ENCODE assay signal across 31 cellular contexts in genomic region chr11:8613036-8613435, GRCh38. TPM values are rescaled to one million over a fixed set of nuclear protein-coding genes. Genes with fewer than 3 reads are reported as not detected.
A peak's percentile ranks its signal among the peaks of the same experiment; 100 is the strongest.
DNase-seq lines count a peak whose midpoint lies in the region; ATAC-seq and TF ChIP-seq lines count a peak whose summit lies in the region.
"Had no signal": no experiment of that assay in that cellular context is flagged by ENCODE, and none has a peak within 500 bp of the region (broad histone marks: within the 10 kb centered on the region; RNA-seq: fewer than 3 reads in every experiment).

No MANE protein-coding gene starts in this region.

- no peak overlapping the region for H3K27ac ChIP-seq in mesenchymal stem cell (ENCODE audit: low read length, poor library complexity, severe bottlenecking)
- peak overlapping the region; percentile 52 for H3K27ac ChIP-seq in smooth muscle cell (ENCODE audit: low read depth)
- no peak overlapping the region for H3K27ac ChIP-seq in prostate gland
- H3K27ac ChIP-seq: testis, uterus had no signal

- DNase-seq in activated naive CD4-positive, alpha-beta T cell treated with anti-CD3 and anti-CD28 coated beads, Interleukin-2, amount 50 U/mL, for 72 hours (ENCODE audit: low spot score in 2 of 2): no peak
- no peak for DNase-seq in activated naive CD4-positive, alpha-beta T cell (lab: John Stamatoyannopoulos, UW)
- DNase-seq in central memory CD8-positive, alpha-beta T cell (ENCODE audit: low spot score in 2 of 2): no peak
- peak; percentile 17 for DNase-seq in mesenchymal stem cell
- no peak for DNase-seq in smooth muscle cell (lab: John Stamatoyannopoulos, UW; ENCODE audit: unreplicated experiment)
- DNase-seq in NCI-H524 treated with DMSO at 0.1 percent for 48 hours (lab: John Stamatoyannopoulos, UW): no peak
- no peak for DNase-seq in stimulated activated naive CD8-positive, alpha-beta T cell treated with anti-CD3 and anti-CD28 coated beads, Interleukin-15, Interleukin-2, amounts not matched to agents 100 U/mL and 50 U/mL, for 24 hours
- no peak for DNase-seq in prostate gland (ENCODE audit: low spot score)
- DNase-seq: 8988T; activated CD8-positive, alpha-beta memory T cell treated with anti-CD3 and anti-CD28 coated beads, Interleukin-2, amount 50 U/mL, for 48 hours; activated CD8-positive, alpha-beta T cell treated with anti-CD3 and anti-CD28 coated beads for 36 hours; activated naive CD4-positive, alpha-beta T cell treated with anti-CD3 and anti-CD28 coated beads, Interleukin-2, amount 10 ng/mL, durations not matched to agents 7 days and 5 days; amniotic stem cell; CD4-positive, alpha-beta memory T cell; effector CD8-positive, alpha-beta T cell; erythroblast; head of caudate nucleus; left ventricle myocardium superior; naive thymus-derived CD4-positive, alpha-beta T cell; NCI-H2029 treated with DMSO at 0.1 percent for 48 hours; NCI-H526; SHP77; small intestine; stimulated activated CD4-positive, alpha-beta T cell treated with anti-CD3 and anti-CD28 coated beads, Interleukin-1b, Interleukin-23, amount 100 ng/mL, for 48 hours; testis; uterus had no signal

- no peaks in the 10 kb centered on the region for H3K4me1 Mint-ChIP-seq in central memory CD8-positive, alpha-beta T cell

- 93% methylated on average over 1 of the region's 1 CpG for WGBS in mesenchymal stem cell
- 17% methylated on average over 1 of the region's 1 CpG for WGBS in smooth muscle cell (ENCODE audit: low lambda C conversion rate)
- WGBS in prostate gland: 71% methylated on average over 1 of the region's 1 CpG

- TF ChIP-seq CTCF in smooth muscle cell (IDR thresholded peaks at IDR 0.05; ENCODE audit: borderline replicate concordance, insufficient read depth, poor library complexity, severe bottlenecking) (no peak), prostate gland (IDR thresholded peaks at IDR 0.05) (no peak)

- H4K20me1 ChIP-seq in smooth muscle cell (ENCODE audit: low read depth): no peaks in the 10 kb centered on the region

- H2AFZ ChIP-seq in mesenchymal stem cell (ENCODE audit: low read depth, low read length): no peak overlapping the region
- H2AFZ ChIP-seq in smooth muscle cell (ENCODE audit: low read depth): no peak overlapping the region

- H3K27me3 Mint-ChIP-seq in central memory CD8-positive, alpha-beta T cell: no peaks in the 10 kb centered on the region
- H3K27me3 Mint-ChIP-seq: activated CD8-positive, alpha-beta T cell treated with anti-CD3 and anti-CD28 coated beads for 36 hours; activated naive CD4-positive, alpha-beta T cell treated with anti-CD3 and anti-CD28 coated beads, Interleukin-2, amount 10 ng/mL, durations not matched to agents 7 days and 5 days; CD4-positive, alpha-beta memory T cell; naive thymus-derived CD4-positive, alpha-beta T cell; stimulated activated naive CD8-positive, alpha-beta T cell treated with anti-CD3 and anti-CD28 coated beads, Interleukin-15, Interleukin-2, amounts not matched to agents 100 ng/mL and 50 ng/mL, for 24 hours had no signal

- H3K4ac ChIP-seq in mesenchymal stem cell (ENCODE audit: low read depth in 1 of 2, low read length in 2 of 2): no peak overlapping the region

- no peak overlapping the region for H4K91ac ChIP-seq in mesenchymal stem cell (ENCODE audit: low read length)

- H3F3A ChIP-seq in smooth muscle cell (ENCODE audit: low read depth): no peaks in the 10 kb centered on the region

- H3K36me3 ChIP-seq in mesenchymal stem cell (ENCODE audit: control insufficient read depth in 1 of 2, insufficient read depth in 2 of 2, low read depth in 1 of 2, low read length in 2 of 2): peaks cover 16 to 28% of the 10 kb centered on the region in 2 experiments
- no peaks in the 10 kb centered on the region for H3K36me3 ChIP-seq in smooth muscle cell (ENCODE audit: low read depth)
- no peaks in the 10 kb centered on the region for H3K36me3 ChIP-seq in prostate gland
- H3K36me3 ChIP-seq: uterus had no signal

- H3K4me1 ChIP-seq in mesenchymal stem cell (ENCODE audit: control insufficient read depth, insufficient read depth, low read depth, low read length) (no peaks in the 10 kb centered on the region), smooth muscle cell (ENCODE audit: low read depth) (no peaks in the 10 kb centered on the region), prostate gland (replicated peaks) (no peaks in the 10 kb centered on the region)
- H3K4me1 ChIP-seq: testis, uterus had no signal

- no peak overlapping the region for H2BK12ac ChIP-seq in mesenchymal stem cell (ENCODE audit: low read length in 2 of 2)

- TF ChIP-seq POLR2A in prostate gland (IDR thresholded peaks at IDR 0.05): no peak

- no peak overlapping the region for H2AK5ac ChIP-seq in mesenchymal stem cell (ENCODE audit: low read length, severe bottlenecking)

- no peak overlapping the region for H3K14ac ChIP-seq in mesenchymal stem cell (ENCODE audit: low read length in 2 of 2)

- intact Hi-C loops in prostate gland (cut with DNase I): no loop called here

- no peak overlapping the region for H4K8ac ChIP-seq in mesenchymal stem cell (ENCODE audit: low read length)

- no peaks in the 10 kb centered on the region for H3K79me2 ChIP-seq in smooth muscle cell (ENCODE audit: low read depth)

- H2BK15ac ChIP-seq in mesenchymal stem cell (ENCODE audit: low read depth, poor library complexity, severe bottlenecking): no peak overlapping the region

- H3K4me3 ChIP-seq in mesenchymal stem cell (ENCODE audit: insufficient read depth in 1 of 2, low read depth in 1 of 2, low read length in 2 of 2) (no peak overlapping the region), smooth muscle cell (no peak overlapping the region), prostate gland (no peak overlapping the region)
- H3K4me3 ChIP-seq: testis, uterus had no signal

- no peak for ATAC-seq in activated naive CD4-positive, alpha-beta T cell treated with anti-CD3 and anti-CD28 coated beads, Interleukin-2, amount 50 U/mL, for 72 hours
- ATAC-seq in central memory CD8-positive, alpha-beta T cell (replicated peaks; ENCODE audit: extremely low read depth, poor library complexity, severe bottlenecking): no peak
- ATAC-seq in stimulated activated naive CD8-positive, alpha-beta T cell treated with anti-CD3 and anti-CD28 coated beads, Interleukin-15, Interleukin-2, amounts not matched to agents 100 U/mL and 50 U/mL, for 24 hours: no peak
- ATAC-seq: activated CD8-positive, alpha-beta T cell treated with anti-CD3 and anti-CD28 coated beads for 36 hours; left ventricle myocardium superior; naive thymus-derived CD4-positive, alpha-beta T cell; Panc1 had no signal

- H3K9me3 Mint-ChIP-seq in activated naive CD4-positive, alpha-beta T cell treated with anti-CD3 and anti-CD28 coated beads, Interleukin-2, amount 50 U/mL, for 72 hours: no peaks in the 10 kb centered on the region
- H3K9me3 Mint-ChIP-seq in central memory CD8-positive, alpha-beta T cell: no peaks in the 10 kb centered on the region
- H3K9me3 Mint-ChIP-seq: activated CD8-positive, alpha-beta T cell treated with anti-CD3 and anti-CD28 coated beads for 36 hours; activated naive CD4-positive, alpha-beta T cell treated with anti-CD3 and anti-CD28 coated beads, Interleukin-2, amount 10 ng/mL, durations not matched to agents 7 days and 5 days; activated T-helper 1 cell treated with anti-CD3 and anti-CD28 coated beads, Interleukin-12 subunit alpha, Interleukin-12 subunit beta, Interleukin-2, Interleukin-4 antibody, amounts not matched to agents 30 ng/mL and 10 ng/mL and 1 ng/mL, durations not matched to agents 14 hours and 24 hours and 36 hours; mesothelial cell of epicardium; stimulated activated naive CD8-positive, alpha-beta T cell treated with anti-CD3 and anti-CD28 coated beads, Interleukin-15, Interleukin-2, amounts not matched to agents 100 ng/mL and 50 ng/mL, for 24 hours had no signal

- no peak overlapping the region for H3K4me2 ChIP-seq in mesenchymal stem cell (ENCODE audit: low read length, poor library complexity, severe bottlenecking)
- peak overlapping the region; percentile 2 for H3K4me2 ChIP-seq in smooth muscle cell

- H3K79me1 ChIP-seq in mesenchymal stem cell (replicated peaks; ENCODE audit: low read length, poor library complexity, severe bottlenecking): no peaks in the 10 kb centered on the region

- H3K27ac Mint-ChIP-seq in activated naive CD4-positive, alpha-beta T cell treated with anti-CD3 and anti-CD28 coated beads, Interleukin-2, amount 50 U/mL, for 72 hours: peak overlapping the region; percentile 63 to 75
- H3K27ac Mint-ChIP-seq in central memory CD8-positive, alpha-beta T cell (ENCODE audit: low read depth): peak overlapping the region; percentile 33
- H3K27ac Mint-ChIP-seq: activated CD8-positive, alpha-beta T cell treated with anti-CD3 and anti-CD28 coated beads for 36 hours; activated naive CD4-positive, alpha-beta T cell treated with anti-CD3 and anti-CD28 coated beads, Interleukin-2, amount 10 ng/mL, durations not matched to agents 7 days and 5 days; activated T-helper 1 cell treated with anti-CD3 and anti-CD28 coated beads, Interleukin-12 subunit alpha, Interleukin-12 subunit beta, Interleukin-2, Interleukin-4 antibody, amounts not matched to agents 30 ng/mL and 10 ng/mL and 1 ng/mL, durations not matched to agents 14 hours and 24 hours and 36 hours; mesothelial cell of epicardium; stimulated activated naive CD8-positive, alpha-beta T cell treated with anti-CD3 and anti-CD28 coated beads, Interleukin-15, Interleukin-2, amounts not matched to agents 100 ng/mL and 50 ng/mL, for 24 hours had no signal

- no peaks in the 10 kb centered on the region for H3K36me3 Mint-ChIP-seq in activated naive CD4-positive, alpha-beta T cell treated with anti-CD3 and anti-CD28 coated beads, Interleukin-2, amount 50 U/mL, for 72 hours
- H3K36me3 Mint-ChIP-seq in central memory CD8-positive, alpha-beta T cell (ENCODE audit: insufficient read depth): peaks cover 2% of the 10 kb centered on the region

- no peak overlapping the region for H3K18ac ChIP-seq in mesenchymal stem cell (ENCODE audit: low read depth in 1 of 2, low read length in 2 of 2)

- H3K9me3 ChIP-seq in mesenchymal stem cell (ENCODE audit: control insufficient read depth, low read length): no peaks in the 10 kb centered on the region
- no peaks in the 10 kb centered on the region for H3K9me3 ChIP-seq in smooth muscle cell (replicated peaks; ENCODE audit: low read depth)
- H3K9me3 ChIP-seq in prostate gland: no peaks in the 10 kb centered on the region
- H3K9me3 ChIP-seq: testis, uterus had no signal

- H3K9ac ChIP-seq in mesenchymal stem cell (ENCODE audit: low read length) (no peak overlapping the region), smooth muscle cell (ENCODE audit: low read depth) (peak overlapping the region; percentile 15)

- H3K27me3 ChIP-seq in mesenchymal stem cell (ENCODE audit: control insufficient read depth in 1 of 2, insufficient read depth in 1 of 2, low read length in 2 of 2): no peaks in the 10 kb centered on the region
- H3K27me3 ChIP-seq in smooth muscle cell (ENCODE audit: low read depth): no peaks in the 10 kb centered on the region
- no peaks in the 10 kb centered on the region for H3K27me3 ChIP-seq in prostate gland (replicated peaks; ENCODE audit: insufficient read depth)
- H3K27me3 ChIP-seq: testis, uterus had no signal

- no peak overlapping the region for H2BK5ac ChIP-seq in mesenchymal stem cell (ENCODE audit: low read depth, low read length, poor library complexity, severe bottlenecking)

- H3K23ac ChIP-seq in mesenchymal stem cell (ENCODE audit: low read length in 2 of 2): no peak overlapping the region

- H3K4me3 Mint-ChIP-seq in central memory CD8-positive, alpha-beta T cell: no peak overlapping the region
- H3K4me3 Mint-ChIP-seq: activated CD8-positive, alpha-beta T cell treated with anti-CD3 and anti-CD28 coated beads for 36 hours; activated naive CD4-positive, alpha-beta T cell treated with anti-CD3 and anti-CD28 coated beads, Interleukin-2, amount 10 ng/mL, durations not matched to agents 7 days and 5 days; activated T-helper 1 cell treated with anti-CD3 and anti-CD28 coated beads, Interleukin-12 subunit alpha, Interleukin-12 subunit beta, Interleukin-2, Interleukin-4 antibody, amounts not matched to agents 30 ng/mL and 10 ng/mL and 1 ng/mL, durations not matched to agents 14 hours and 24 hours and 36 hours; CD4-positive, alpha-beta memory T cell; mesothelial cell of epicardium; naive thymus-derived CD4-positive, alpha-beta T cell; stimulated activated naive CD8-positive, alpha-beta T cell treated with anti-CD3 and anti-CD28 coated beads, Interleukin-15, Interleukin-2, amounts not matched to agents 100 ng/mL and 50 ng/mL, for 24 hours had no signal

- no peak overlapping the region for H2BK120ac ChIP-seq in mesenchymal stem cell (ENCODE audit: low read depth, low read length)

RNA-seq across cellular contexts. Expression of gene STK33, which starts 19.0 kb away (rescaled TPM):
- total RNA-seq in activated naive CD4-positive, alpha-beta T cell treated with anti-CD3 and anti-CD28 coated beads, Interleukin-2, amount 50 U/mL, for 72 hours: 1 to 10 TPM in 1 of 2 donors, under 1 TPM in 1; 0.14 to 2.1 TPM
- 1.9 TPM for polyA plus RNA-seq in mesenchymal stem cell (2013, experiment 1 of 2)
- polyA plus RNA-seq in mesenchymal stem cell (2013, experiment 2 of 2): 1.0 TPM
- total RNA-seq in smooth muscle cell (0.45 and 2.9 TPM in 2 replicates), prostate gland (10 to 100 TPM in 1 of 2 donors, 1 to 10 TPM in 1; 2.9 to 14.6 TPM)
- 0.48 and 1.2 TPM in 2 replicates for polyA plus RNA-seq in smooth muscle cell
- total RNA-seq: CD4-positive, alpha-beta memory T cell; HT-29 had no signal
- polyA plus RNA-seq: CD4-positive, alpha-beta memory T cell; naive thymus-derived CD4-positive, alpha-beta T cell had no signal
